Comparison of ENCODE assay signal across 1 cellular context in genomic region chr16:84947996-84948854, GRCh38.
TF ChIP-seq lines count a peak whose summit lies in the region.

No MANE protein-coding gene starts in this region.

TF ChIP-seq in HepG2, 621 proteins besides CTCF, POLR2A, EP300 and RAD21 (continued from another document and continues in another):
- TF ChIP-seq TRIM22 (IDR thresholded peaks at IDR 0.05) (no peak), KLF15 (CRISPR knock-in tag; IDR thresholded peaks at IDR 0.05; ENCODE audit: borderline replicate concordance) (peak; percentile 40; the same call in 1 of the 2 replicates), MTERF4 (CRISPR knock-in tag; IDR thresholded peaks at IDR 0.05) (no peak), NR2F1 (CRISPR knock-in tag; IDR thresholded peaks at IDR 0.05) (peak; percentile 59 to 85), FOXA3 (CRISPR knock-in tag; IDR thresholded peaks at IDR 0.05) (peak; percentile 43), TFDP2 (CRISPR knock-in tag; IDR thresholded peaks at IDR 0.05) (no peak), ZNF788 (CRISPR knock-in tag; IDR thresholded peaks at IDR 0.05; ENCODE audit: borderline replicate concordance) (peak; percentile 38; the same call in 1 of the 2 replicates), ZEB1 (IDR thresholded peaks at IDR 0.05; ENCODE audit: insufficient replicate concordance, low read depth) (peak; percentile 58), LRRFIP1 (CRISPR knock-in tag; conservative IDR thresholded peaks at IDR 0.05) (no peak), RORA (CRISPR knock-in tag; IDR thresholded peaks at IDR 0.05) (no peak), EED (CRISPR knock-in tag; IDR thresholded peaks at IDR 0.05) (no peak), ZNF530 (CRISPR knock-in tag; IDR thresholded peaks at IDR 0.05; ENCODE audit: low read depth) (no peak), THAP8 (CRISPR knock-in tag; IDR thresholded peaks at IDR 0.05; ENCODE audit: borderline replicate concordance) (no peak), ZSCAN9 (CRISPR knock-in tag; IDR thresholded peaks at IDR 0.05; ENCODE audit: borderline replicate concordance) (no peak), NFIB (CRISPR knock-in tag; IDR thresholded peaks at IDR 0.05; ENCODE audit: borderline replicate concordance) (no peak), U2AF2 (IDR thresholded peaks at IDR 0.05; ENCODE audit: low read depth, low read length) (no peak), E2F1 (CRISPR knock-in tag; IDR thresholded peaks at IDR 0.05) (no peak), ZNF335 (CRISPR knock-in tag; IDR thresholded peaks at IDR 0.05) (0 out of 2 replicates have a peak, but pooled peaks have one; percentile 68), ZNF510 (CRISPR knock-in tag; IDR thresholded peaks at IDR 0.05; ENCODE audit: low read depth) (no peak), SP4 (CRISPR knock-in tag; IDR thresholded peaks at IDR 0.05) (no peak), ZNF34 (CRISPR knock-in tag; IDR thresholded peaks at IDR 0.05; ENCODE audit: borderline replicate concordance) (no peak), HNF4G (IDR thresholded peaks at IDR 0.05; ENCODE audit: borderline replicate concordance, low read depth, low read length) (peak; percentile 88), HNF4G (CRISPR knock-in tag; IDR thresholded peaks at IDR 0.05; ENCODE audit: borderline replicate concordance, low read depth) (peak; percentile 83; the same call in 1 of the 2 replicates), POLR2AphosphoS5 (IDR thresholded peaks at IDR 0.05; ENCODE audit: low read depth, low read length) (no peak), ZFY (CRISPR knock-in tag; IDR thresholded peaks at IDR 0.05) (peak; percentile 74), ZNF574 (CRISPR knock-in tag; IDR thresholded peaks at IDR 0.05) (no peak), TAF15 (IDR thresholded peaks at IDR 0.05; ENCODE audit: low read depth, low read length, poor library complexity, severe bottlenecking) (no peak), TCF7L2 (IDR thresholded peaks at IDR 0.05; ENCODE audit: low read depth, low read length) (no peak), ZNF143 (CRISPR knock-in tag; IDR thresholded peaks at IDR 0.05) (no peak), ZNF496 (CRISPR knock-in tag; IDR thresholded peaks at IDR 0.05; ENCODE audit: insufficient replicate concordance) (no peak), SMAD1 (CRISPR knock-in tag; IDR thresholded peaks at IDR 0.05; ENCODE audit: borderline replicate concordance, low read depth) (no peak), ZBTB25 (CRISPR knock-in tag; IDR thresholded peaks at IDR 0.05) (no peak), ZBTB3 (CRISPR knock-in tag; IDR thresholded peaks at IDR 0.05; ENCODE audit: borderline replicate concordance, low read depth) (no peak), DDIT3 (CRISPR knock-in tag; IDR thresholded peaks at IDR 0.05) (no peak), HNRNPLL (IDR thresholded peaks at IDR 0.05; ENCODE audit: low read depth, low read length, poor library complexity, severe bottlenecking) (peak; percentile 37), TEF (CRISPR knock-in tag; IDR thresholded peaks at IDR 0.05) (no peak), PCBP2 (optimal IDR thresholded peaks at IDR 0.05; ENCODE audit: low read depth, low read length, poor library complexity, severe bottlenecking) (no peak), MIER2 (CRISPR knock-in tag; IDR thresholded peaks at IDR 0.05) (no peak), PCBP1 (IDR thresholded peaks at IDR 0.05; ENCODE audit: borderline replicate concordance, low read depth, low read length) (no peak), KLF9 (CRISPR knock-in tag; IDR thresholded peaks at IDR 0.05; ENCODE audit: low read depth) (no peak), RAD51 (IDR thresholded peaks at IDR 0.05; ENCODE audit: borderline replicate concordance) (no peak), ELF4 (CRISPR knock-in tag; IDR thresholded peaks at IDR 0.05; ENCODE audit: borderline replicate concordance) (no peak), AKAP8 (CRISPR knock-in tag; IDR thresholded peaks at IDR 0.05) (no peak), ZNF124 (CRISPR knock-in tag; IDR thresholded peaks at IDR 0.05) (no peak), RFX3 (CRISPR knock-in tag; IDR thresholded peaks at IDR 0.05) (no peak), ZHX2 (IDR thresholded peaks at IDR 0.05; ENCODE audit: low read depth) (no peak), ZHX2 (CRISPR knock-in tag; IDR thresholded peaks at IDR 0.05; ENCODE audit: borderline replicate concordance) (no peak), KDM6A (CRISPR knock-in tag; IDR thresholded peaks at IDR 0.05; ENCODE audit: low read depth) (peak; percentile 79; the same call in 1 of the 2 replicates)
